Comparison of ENCODE assay signal across 8 cellular contexts in the genomic region with DNA sequence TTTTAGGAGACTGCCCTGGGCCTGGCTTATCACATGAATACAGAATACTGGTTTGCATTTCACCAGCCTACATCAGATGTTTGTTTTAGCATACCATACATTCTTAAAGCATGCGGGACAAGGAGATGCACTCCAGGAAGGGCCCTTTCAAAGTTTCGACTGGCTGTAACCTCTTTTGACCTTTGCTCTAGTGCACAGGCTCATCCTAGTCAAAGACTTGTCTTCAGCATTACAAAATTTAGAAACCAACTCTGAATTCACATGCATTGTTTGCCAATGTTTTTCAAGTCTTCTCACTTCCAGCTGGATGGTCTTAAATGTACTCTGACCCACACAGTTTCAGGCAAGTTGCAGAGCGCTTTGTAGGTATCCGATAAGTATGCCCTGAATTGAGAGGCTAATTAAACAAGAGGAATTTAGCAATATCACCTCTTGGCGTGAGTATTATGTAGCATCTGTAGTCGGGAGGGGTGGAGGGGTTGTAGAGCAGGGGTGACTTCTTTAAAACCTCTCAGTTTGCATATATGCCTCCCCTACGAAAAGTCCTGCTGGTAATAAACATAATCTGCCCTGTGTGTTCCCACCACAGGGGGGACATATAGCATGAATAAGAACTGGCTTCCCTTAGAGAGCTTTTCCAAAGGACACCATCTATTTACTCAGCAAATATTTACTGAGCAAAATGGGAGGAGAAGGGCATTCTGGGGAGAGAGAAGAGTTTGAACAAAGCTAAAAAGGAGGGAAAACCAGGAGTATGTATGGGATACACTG. TPM values are rescaled to one million over a fixed set of nuclear protein-coding genes. Genes with fewer than 3 reads are reported as not detected.
DNase-seq lines count a peak whose midpoint lies in the region; FAIRE-seq and TF ChIP-seq lines count a peak whose summit lies in the region.

No MANE protein-coding gene starts in this region.

- H3K9me3 Mint-ChIP-seq in HFFc6: no peaks in the 10 kb centered on the region
- H3K9me3 Mint-ChIP-seq in activated naive CD4-positive, alpha-beta T cell treated with anti-CD3 and anti-CD28 coated beads for 36 hours: peaks cover 3% of the 10 kb centered on the region

- CTCF ChIA-PET in activated naive CD4-positive, alpha-beta T cell treated with anti-CD3 and anti-CD28 coated beads for 36 hours (lab: Charles Lee): interaction anchor here (1.3 to 2.8 kb wide), 2 partner anchors 24 to 186 kb away, joined by 3 to 12 read pairs; a partner anchor contains a TSS

- no peaks in the 10 kb centered on the region for H3K27me3 Mint-ChIP-seq in HFFc6 (ENCODE audit: insufficient read depth)
- no peaks in the 10 kb centered on the region for H3K27me3 Mint-ChIP-seq in activated naive CD4-positive, alpha-beta T cell treated with anti-CD3 and anti-CD28 coated beads for 36 hours (ENCODE audit: low read depth)

- DNase-seq in HFFc6 (peak; percentile 69), NT2/D1 (ENCODE audit: low read depth, low spot score) (peak; percentile 71), fibroblast of villous mesenchyme (ENCODE audit: low read depth) (peak; percentile 82), cerebellar nuclear complex (lab: John Stamatoyannopoulos, UW) (no peak), small intestine (no peak), thyroid gland (no peak)
- DNase-seq in activated naive CD4-positive, alpha-beta T cell treated with anti-CD3 and anti-CD28 coated beads for 36 hours: no peak

- H3K4me3 ChIP-seq in NT2/D1 (ENCODE audit: insufficient read length, low read depth) (no peak overlapping the region), fibroblast of villous mesenchyme (ENCODE audit: low read depth, low read length) (no peak overlapping the region), skeletal muscle satellite cell (ENCODE audit: low read length) (no peak overlapping the region), small intestine (ENCODE audit: low read depth in 1 of 2, low read length in 2 of 2) (no peak overlapping the region), thyroid gland (replicated peaks in 1 of 3) (no peak overlapping the region)

- FAIRE-seq in small intestine (lab: Jason Lieb, UNC): no peak

- WGBS in small intestine, 3 donors: 12 to 43% (median 29%) methylated on average over 7 of the region's 7 CpGs
- 62 to 63% methylated on average over 7 of the region's 7 CpGs for WGBS in thyroid gland, 2 donors

- peaks cover 3% of the 10 kb centered on the region for H3K36me3 Mint-ChIP-seq in HFFc6 (ENCODE audit: low read depth)
- no peaks in the 10 kb centered on the region for H3K36me3 Mint-ChIP-seq in activated naive CD4-positive, alpha-beta T cell treated with anti-CD3 and anti-CD28 coated beads for 36 hours (ENCODE audit: low read depth)

- peaks cover 47% of the 10 kb centered on the region for H3K4me1 Mint-ChIP-seq in HFFc6 (ENCODE audit: low read depth)
- no peaks in the 10 kb centered on the region for H3K4me1 Mint-ChIP-seq in activated naive CD4-positive, alpha-beta T cell treated with anti-CD3 and anti-CD28 coated beads for 36 hours (ENCODE audit: low read depth)

- no peaks in the 10 kb centered on the region for H3K36me3 ChIP-seq in NT2/D1 (ENCODE audit: insufficient read depth, insufficient read length, low read length)
- no peaks in the 10 kb centered on the region for H3K36me3 ChIP-seq in skeletal muscle satellite cell (ENCODE audit: insufficient read depth, low read length)
- H3K36me3 ChIP-seq in small intestine (ENCODE audit: control insufficient read depth in 2 of 2, insufficient read depth in 2 of 2, low read length in 2 of 2): no peaks in the 10 kb centered on the region
- H3K36me3 ChIP-seq in thyroid gland: no peaks in the 10 kb centered on the region

- H3K9ac ChIP-seq in NT2/D1 (ENCODE audit: insufficient read length, low read depth) (no peak overlapping the region), skeletal muscle satellite cell (ENCODE audit: low read depth, low read length) (peak overlapping the region; percentile 54)

- H3K27me3 ChIP-seq in NT2/D1 (ENCODE audit: insufficient read depth, insufficient read length): no peaks in the 10 kb centered on the region
- no peaks in the 10 kb centered on the region for H3K27me3 ChIP-seq in skeletal muscle satellite cell (ENCODE audit: control insufficient read depth, insufficient read depth, low read length)
- no peaks in the 10 kb centered on the region for H3K27me3 ChIP-seq in small intestine (ENCODE audit: control insufficient read depth in 2 of 2, insufficient read depth in 2 of 2, low read length in 2 of 2)
- H3K27me3 ChIP-seq in thyroid gland: no peaks in the 10 kb centered on the region

- H3K9me3 ChIP-seq in NT2/D1 (ENCODE audit: insufficient read depth, low read length) (no peaks in the 10 kb centered on the region), skeletal muscle satellite cell (replicated peaks; ENCODE audit: low read length) (no peaks in the 10 kb centered on the region), small intestine (ENCODE audit: control insufficient read depth, low read depth) (no peaks in the 10 kb centered on the region), thyroid gland (no peaks in the 10 kb centered on the region)

- TF ChIP-seq CTCF in HFFc6 (IDR thresholded peaks at IDR 0.05) (peak; percentile 35; the same call in 1 of the 2 replicates), fibroblast of villous mesenchyme (IDR thresholded peaks at IDR 0.05; ENCODE audit: insufficient read depth, low read depth, low read length) (peak; percentile 29), thyroid gland (IDR thresholded peaks at IDR 0.05) (no peak)

- no peak for TF ChIP-seq POLR2A in thyroid gland (IDR thresholded peaks at IDR 0.05)

- H3K27ac Mint-ChIP-seq in HFFc6: peak overlapping the region; percentile 92
- H3K27ac Mint-ChIP-seq in activated naive CD4-positive, alpha-beta T cell treated with anti-CD3 and anti-CD28 coated beads for 36 hours: no peak overlapping the region

- H3K27ac ChIP-seq in small intestine (ENCODE audit: low read depth in 1 of 2, low read length in 1 of 2): peak overlapping the region in 1 of 2 donors; percentile 3
- H3K27ac ChIP-seq in thyroid gland: no peak overlapping the region

- H3K4me1 ChIP-seq in NT2/D1 (ENCODE audit: insufficient read depth, insufficient read length) (peaks cover 7% of the 10 kb centered on the region), skeletal muscle satellite cell (ENCODE audit: control insufficient read depth, insufficient read depth, low read length) (peaks cover 32% of the 10 kb centered on the region), small intestine (ENCODE audit: control insufficient read depth in 2 of 2, insufficient read depth in 1 of 2, low read depth in 1 of 2, low read length in 1 of 2) (peaks cover 9 to 10% of the 10 kb centered on the region in 2 donors), thyroid gland (peaks cover 0 to 12% of the 10 kb centered on the region in 2 donors)

- H3K4me3 Mint-ChIP-seq in HFFc6: peak overlapping the region; percentile 50
- no peak overlapping the region for H3K4me3 Mint-ChIP-seq in activated naive CD4-positive, alpha-beta T cell treated with anti-CD3 and anti-CD28 coated beads for 36 hours

- intact Hi-C loops in activated naive CD4-positive, alpha-beta T cell treated with anti-CD3 and anti-CD28 coated beads for 36 hours (cut with micrococcal nuclease): no loop called here
- intact Hi-C loops in thyroid gland (cut with DNase I): no loop called here

- peak overlapping the region; percentile 64 for H3K4me2 ChIP-seq in skeletal muscle satellite cell (ENCODE audit: low read length)

RNA-seq across cellular contexts. Expression of a gene that starts 24.4 kb away (rescaled TPM):
- total RNA-seq in HFFc6 (2021; fragmentation: NEBNext Ultra II Directional; extraction: Animal tissue kit (Norgen Biotek cat#: 25700)): 10 to 100 TPM; 73.4 to 87.1 (median 74.7) TPM
- total RNA-seq in fibroblast of villous mesenchyme: 49.0 and 66.9 TPM in 2 replicates
- 29.2 and 34.5 TPM in 2 replicates for total RNA-seq in skeletal muscle satellite cell (2012; rRNA removed)
- total RNA-seq in activated naive CD4-positive, alpha-beta T cell treated with anti-CD3 and anti-CD28 coated beads for 36 hours: 10 to 100 TPM; 70.0 to 75.1 TPM
- 100 to 1,000 TPM in 2 of 3 donors, 10 to 100 TPM in 1; 67.6 to 159 (median 111) TPM for polyA plus RNA-seq in small intestine
- 100 to 1,000 TPM in 3 of 4 donors, 10 to 100 TPM in 1; 90.3 to 200 (median 118) TPM for total RNA-seq in thyroid gland

RNA-seq across cellular contexts. Expression of a gene that starts 49.5 kb away (rescaled TPM):
- 10 to 100 TPM; 28.7 to 79.3 (median 72.4) TPM for total RNA-seq in HFFc6 (2021; fragmentation: NEBNext Ultra II Directional; extraction: Animal tissue kit (Norgen Biotek cat#: 25700))
- total RNA-seq in fibroblast of villous mesenchyme: 24.5 and 64.8 TPM in 2 replicates
- 23.6 and 35.0 TPM in 2 replicates for total RNA-seq in skeletal muscle satellite cell (2012; rRNA removed)
- 10 to 100 TPM; 12.0 to 13.5 TPM for total RNA-seq in activated naive CD4-positive, alpha-beta T cell treated with anti-CD3 and anti-CD28 coated beads for 36 hours
- polyA plus RNA-seq in small intestine: 10 to 100 TPM in 1 of 3 donors, 1 to 10 TPM in 1, under 1 TPM in 1; 0.89 to 15.5 (median 1.1) TPM
- total RNA-seq in thyroid gland: 100 to 1,000 TPM in 1 of 4 donors, 10 to 100 TPM in 3; 33.5 to 127 (median 62.3) TPM

Comparison
In these comparisons a context has a peak if more than half of its experiments do, and no peak if none do; other contexts are left out.
1. DNase-seq: peak in HFFc6 (single experiment), NT2/D1 (single experiment) and fibroblast of villous mesenchyme (single experiment); none in activated naive CD4-positive, alpha-beta T cell treated with anti-CD3 and anti-CD28 coated beads for 36 hours (single experiment), cerebellar nuclear complex (0 of 2), small intestine (single experiment) and thyroid gland (0 of 2).
2. CTCF ChIP-seq: peak in HFFc6 (single experiment) and fibroblast of villous mesenchyme (single experiment); none in thyroid gland (0 of 6).